In the genomic region with DNA sequence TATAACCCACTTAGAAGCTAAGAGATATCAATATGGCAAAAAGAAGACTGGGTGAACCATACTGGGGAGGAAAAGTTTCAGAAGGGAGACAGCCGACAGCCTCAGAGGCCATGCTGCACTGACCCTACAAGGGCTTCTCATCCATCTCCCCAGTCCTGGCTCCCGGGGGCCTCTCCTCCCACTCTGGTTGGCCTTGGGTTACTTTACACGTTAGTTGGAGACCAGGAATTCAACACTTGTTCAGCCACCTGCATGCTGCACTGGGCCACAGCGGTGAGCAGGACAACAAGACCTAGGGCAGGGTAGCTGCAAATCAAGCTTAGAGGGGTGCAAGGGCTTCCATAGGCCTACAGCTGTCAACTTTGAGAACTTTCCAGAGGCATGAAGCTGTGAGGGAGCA, we compare ENCODE assay signal across 29 cellular contexts. TPM values are rescaled to one million over a fixed set of nuclear protein-coding genes. Genes with fewer than 3 reads are reported as not detected.
DNase-seq lines count a peak whose midpoint lies in the region; ATAC-seq, FAIRE-seq and TF ChIP-seq lines count a peak whose summit lies in the region.
"Had no signal": no experiment of that assay in that cellular context is flagged by ENCODE, and none has a peak within 500 bp of the region (broad histone marks: within the 10 kb centered on the region; RNA-seq: fewer than 3 reads in every experiment).

No MANE protein-coding gene starts in this region.

- no peak for ATAC-seq in HepG2
- ATAC-seq: GM23338, K562 had no signal

- TF ChIP-seq EP300 in HepG2 (IDR thresholded peaks at IDR 0.05; ENCODE audit: low read depth in 2 of 2, low read length in 2 of 2) (no peak), HepG2 (CRISPR knock-in tag; IDR thresholded peaks at IDR 0.05; ENCODE audit: borderline replicate concordance) (no peak), suprapubic skin (IDR thresholded peaks at IDR 0.05) (no peak)

- no peak overlapping the region for H3K4me2 ChIP-seq in HepG2 (ENCODE audit: low read depth, low read length)
- H3K4me2 ChIP-seq in neural progenitor cell, result no peak overlapping the region
- H3K4me2 ChIP-seq: GM23338, PC-9, SK-N-SH had no signal

- peaks cover 3 to 39% (median 13%) of the 10 kb centered on the region in 4 donors for H3K4me1 ChIP-seq in liver (ENCODE audit: control insufficient read depth in 4 of 4, insufficient read depth in 4 of 4, low read length in 3 of 4)
- H3K4me1 ChIP-seq in HepG2 (ENCODE audit: insufficient read depth, low read length), result peaks cover 35% of the 10 kb centered on the region
- no peaks in the 10 kb centered on the region for H3K4me1 ChIP-seq in neural progenitor cell
- H3K4me1 ChIP-seq in suprapubic skin, result peaks cover 66% of the 10 kb centered on the region
- H3K4me1 ChIP-seq: HAP-1 had no signal

- FAIRE-seq in HepG2 (lab: Jason Lieb, UNC), result no peak
- FAIRE-seq: D721Med, GM18507, K562 had no signal

- H2AFZ ChIP-seq in HepG2 (ENCODE audit: low read length) (no peak overlapping the region), neural progenitor cell (replicated peaks) (no peak overlapping the region)
- H2AFZ ChIP-seq: GM23338, PC-9 had no signal

- CTCF ChIA-PET in HepG2 (lab: Yijun Ruan, JAX; ENCODE audit: low intra/inter-chr PET ratio, low total read pairs), result no interaction called here

- peak overlapping the region; percentile 75 for H3K27ac Mint-ChIP-seq in neural progenitor cell
- H3K27ac Mint-ChIP-seq: GM23338 had no signal

- DNase-seq in HepG2 (ENCODE audit: low spot score) (no peak), neural progenitor cell (ENCODE audit: low spot score) (no peak), suprapubic skin (ENCODE audit: low spot score in 2 of 2) (no peak), SHP77 treated with DMSO at 0.1 percent for 48 hours (lab: John Stamatoyannopoulos, UW) (no peak), RPMI8226 (no peak)
- DNase-seq in activated T-cell treated with anti-CD3 and anti-CD28 coated beads, Interleukin-2, amount 50 U/mL, for 48 hours, result no peak
- DNase-seq: AML-193, C1 segment of cervical spinal cord, DMS53, GDM1, MG63, NCI-H1048, NCI-H1417 treated with DMSO at 0.1 percent for 48 hours, NCI-H187 treated with DMSO at 0.1 percent for 48 hours, NCI-H2227 treated with DMSO at 0.1 percent for 48 hours, NCI-H510A, NCI-H748 treated with DMSO at 0.1 percent for 48 hours, PC-9, SIG-M5, SK-N-SH had no signal

- H3K9me3 ChIP-seq in liver (ENCODE audit: control insufficient read depth in 4 of 4, low read length in 3 of 4) (no peaks in the 10 kb centered on the region), HepG2 (ENCODE audit: low read length) (no peaks in the 10 kb centered on the region), neural progenitor cell (ENCODE audit: low read depth) (no peaks in the 10 kb centered on the region), suprapubic skin (no peaks in the 10 kb centered on the region)
- H3K9me3 ChIP-seq: HAP-1, MG63, SK-N-SH had no signal

- peak overlapping the region; percentile 99 to 100 for H3K27ac ChIP-seq in liver (ENCODE audit: low read depth in 1 of 2, low read length in 2 of 2)
- H3K27ac ChIP-seq in HepG2 (ENCODE audit: extremely low read length, insufficient read depth, low read length), result no peak overlapping the region
- H3K27ac ChIP-seq in neural progenitor cell, result no peak overlapping the region
- peak overlapping the region; percentile 88 for H3K27ac ChIP-seq in suprapubic skin
- H3K27ac ChIP-seq: PC-9, RWPE1 had no signal

- H3K36me3 Mint-ChIP-seq in neural progenitor cell, result no peaks in the 10 kb centered on the region

- intact Hi-C loops in HepG2 (cut with micrococcal nuclease; ENCODE audit: unreplicated experiment), result loop anchor here (2.0 kb wide), 1 partner anchor 22 kb away; no protein-coding TSS in a partner anchor

- peaks cover 2% of the 10 kb centered on the region for H3K4me1 Mint-ChIP-seq in neural progenitor cell

- H3K79me2 ChIP-seq in HepG2 (ENCODE audit: insufficient read depth, low read length) (no peaks in the 10 kb centered on the region), neural progenitor cell (ENCODE audit: low read depth) (no peaks in the 10 kb centered on the region)

- peaks cover 2% of the 10 kb centered on the region for H3K9me3 Mint-ChIP-seq in neural progenitor cell

- no peaks in the 10 kb centered on the region for H3F3A ChIP-seq in neural progenitor cell (ENCODE audit: low read depth)

- in situ Hi-C loops in HepG2 (cut with HindIII; ENCODE audit: extremely low pct_ligation_motif_present, low pct_unique_long_range_greater_than_20kb), result no loop called here

- peaks cover 9% of the 10 kb centered on the region for H3K27me3 Mint-ChIP-seq in neural progenitor cell (ENCODE audit: insufficient read depth, low read depth)

- POLR2A ChIA-PET in HepG2 (lab: Yijun Ruan, JAX), result interaction anchor here (3.2 kb wide), 1 partner anchor 36 kb away, joined by 21 read pairs; no protein-coding TSS in a partner anchor

- no TSS peak for BruUV-seq in HepG2 (replicated peaks; lab: Mats Ljungman, UMichigan)

- TF ChIP-seq POLR2A in HepG2 (IDR thresholded peaks at IDR 0.05; ENCODE audit: insufficient read depth in 1 of 2, low read depth in 2 of 2, low read length in 2 of 2), result no peak
- TF ChIP-seq POLR2A in suprapubic skin (IDR thresholded peaks at IDR 0.05), result no peak

- H3K36me3 ChIP-seq in liver (ENCODE audit: control insufficient read depth in 4 of 4, insufficient read depth in 3 of 4, low read depth in 1 of 4, low read length in 3 of 4) (no peaks in the 10 kb centered on the region), HepG2 (replicated peaks in 1 of 2; ENCODE audit: control insufficient read depth in 1 of 2, insufficient read depth in 2 of 2, low read length in 2 of 2) (no peaks in the 10 kb centered on the region), neural progenitor cell (no peaks in the 10 kb centered on the region), suprapubic skin (no peaks in the 10 kb centered on the region)
- H3K36me3 ChIP-seq: HAP-1, MG63 had no signal

- no peak for TF ChIP-seq CTCF in liver (IDR thresholded peaks at IDR 0.05; ENCODE audit: low read depth, low read length, missing input control)
- no peak for TF ChIP-seq CTCF in HepG2 (CRISPR knock-in tag; IDR thresholded peaks at IDR 0.05)
- no peak for TF ChIP-seq CTCF in neural progenitor cell (IDR thresholded peaks at IDR 0.05)
- no peak for TF ChIP-seq CTCF in suprapubic skin (IDR thresholded peaks at IDR 0.05)

- H4K20me1 ChIP-seq in HepG2 (ENCODE audit: insufficient read depth, low read length) (no peaks in the 10 kb centered on the region), neural progenitor cell (ENCODE audit: low read depth) (no peaks in the 10 kb centered on the region)

- TF ChIP-seq RAD21 in liver (IDR thresholded peaks at IDR 0.05), result no peak
- TF ChIP-seq RAD21 in HepG2 (CRISPR knock-in tag; IDR thresholded peaks at IDR 0.05), result no peak

- H3K4me3 ChIP-seq in liver (ENCODE audit: low read depth in 1 of 3, low read length in 3 of 3) (peak overlapping the region in 1 of 3 donors; percentile 7), HepG2 (replicated peaks in 1 of 3; ENCODE audit: insufficient read depth in 1 of 3, low read depth in 2 of 3, low read length in 3 of 3) (no peak overlapping the region), neural progenitor cell (no peak overlapping the region), suprapubic skin (no peak overlapping the region)
- H3K4me3 ChIP-seq: GM23338, HAP-1, K562, MG63, PC-9 had no signal

- H3K4me3 Mint-ChIP-seq in neural progenitor cell, result no peak overlapping the region
- H3K4me3 Mint-ChIP-seq: GM23338 had no signal

- WGBS in liver, result 78% methylated on average over 4 of the region's 4 CpGs
- WGBS in HepG2 (ENCODE audit: low lambda C conversion rate), result 65% methylated on average over 4 of the region's 4 CpGs
- WGBS in suprapubic skin, result 82% methylated on average over 4 of the region's 4 CpGs

- H3K9ac ChIP-seq in liver (ENCODE audit: low read depth in 1 of 2, low read length in 2 of 2) (peak overlapping the region in 1 of 2 donors; percentile 31), HepG2 (ENCODE audit: insufficient read depth, low read depth, low read length) (no peak overlapping the region), neural progenitor cell (no peak overlapping the region)
- H3K9ac ChIP-seq: SK-N-SH had no signal

- no peaks in the 10 kb centered on the region for H3K27me3 ChIP-seq in liver (ENCODE audit: control insufficient read depth in 4 of 4, insufficient read depth in 4 of 4, low read length in 3 of 4)
- H3K27me3 ChIP-seq in HepG2 (ENCODE audit: control insufficient read depth in 1 of 2, insufficient read depth in 2 of 2, low read length in 2 of 2), result no peaks in the 10 kb centered on the region
- H3K27me3 ChIP-seq in neural progenitor cell, result no peaks in the 10 kb centered on the region
- no peaks in the 10 kb centered on the region for H3K27me3 ChIP-seq in suprapubic skin
- H3K27me3 ChIP-seq: MG63 had no signal

TF ChIP-seq in HepG2, 621 proteins besides CTCF, POLR2A, EP300 and RAD21 (continues in another document):
- TF ChIP-seq PPARG (CRISPR knock-in tag; conservative IDR thresholded peaks at IDR 0.05), result no peak

RNA-seq across cellular contexts. Expression of a gene that starts 28.6 kb away (rescaled TPM):
- 10 to 100 TPM in 1 of 2 donors, 1 to 10 TPM in 1; 3.7 to 28.2 TPM for total RNA-seq in liver
- 10 to 100 TPM in 1 of 2 donors, 1 to 10 TPM in 1; 4.4 to 10.1 TPM for polyA plus RNA-seq in liver
- total RNA-seq in HepG2 (2016; rRNA removed; fragmentation: Illumina TruSeq; extraction: Trizol), result 1.9 and 3.6 TPM in 2 replicates
- 0.88 and 1.0 TPM in 2 replicates for total RNA-seq in HepG2 (2016; cell fraction: cytosol; rRNA removed; fragmentation: Illumina TruSeq; extraction: Trizol; ENCODE audit: low read depth)
- total RNA-seq in HepG2 (2016; cell fraction: insoluble cytoplasmic fraction; rRNA removed; fragmentation: Illumina TruSeq; extraction: Trizol), result 2.6 and 4.1 TPM in 2 replicates
- 0.93 and 1.1 TPM in 2 replicates for total RNA-seq in HepG2 (2016; cell fraction: membrane; rRNA removed; fragmentation: Illumina TruSeq; extraction: Trizol)
- total RNA-seq in HepG2 (2016; cell fraction: nucleus; rRNA removed; fragmentation: Illumina TruSeq; extraction: Trizol), result 2.8 and 3.1 TPM in 2 replicates
- polyA plus RNA-seq in HepG2 (2011; rRNA removed), result 4.7 and 7.3 TPM in 2 replicates
- 6.0 and 6.1 TPM in 2 replicates for polyA plus RNA-seq in HepG2 (2011; cell fraction: cytosol; rRNA removed)
- 2.0 and 2.8 TPM in 2 replicates for polyA plus RNA-seq in HepG2 (2011; cell fraction: nucleus; rRNA removed)
- polyA plus RNA-seq in HepG2 (2012), result 3.1 and 4.5 TPM in 2 replicates
- polyA plus RNA-seq in HepG2 (2016; cell fraction: cytosol; fragmentation: Illumina TruSeq; extraction: Trizol; ENCODE audit: low read depth), result 1.2 and 1.3 TPM in 2 replicates
- polyA plus RNA-seq in HepG2 (2016; cell fraction: insoluble cytoplasmic fraction; fragmentation: Illumina TruSeq; extraction: Trizol; ENCODE audit: low read depth), result 1.8 and 3.2 TPM in 2 replicates
- polyA plus RNA-seq in HepG2 (2016; cell fraction: membrane; fragmentation: Illumina TruSeq; extraction: Trizol; ENCODE audit: low read depth), result 0.65 and 1.0 TPM in 2 replicates
- polyA plus RNA-seq in HepG2 (2016; cell fraction: nucleus; fragmentation: Illumina TruSeq; extraction: Trizol; ENCODE audit: insufficient read depth, low read depth), result 3.7 and 3.8 TPM in 2 replicates
- polyA minus RNA-seq in HepG2 (2011; rRNA and poly(A)+ RNA removed; ENCODE audit: low replicate concordance), result 4.2 TPM in 1 of 2 replicates, not detected in the other
- 3.3 and 3.6 TPM in 2 replicates for polyA minus RNA-seq in HepG2 (2011; cell fraction: cytosol; rRNA and poly(A)+ RNA removed)
- 2.3 and 2.5 TPM in 2 replicates for polyA minus RNA-seq in HepG2 (2011; cell fraction: nucleus; rRNA and poly(A)+ RNA removed)
- not detected in 2 replicates for total RNA-seq in neural progenitor cell (ENCODE audit: low replicate concordance)
- 100 to 1,000 TPM in 2 of 4 donors, 10 to 100 TPM in 2; 55.3 to 103 (median 80.7) TPM for total RNA-seq in suprapubic skin
- total RNA-seq: A172, GM23338, K562, LHCN-M2 had no signal
- polyA plus RNA-seq: GM23338 had no signal

Comparison
In these comparisons a context has a peak if more than half of its experiments do, and no peak if none do; other contexts are left out.
1. H3K27ac ChIP-seq: peak in liver (2 of 2) and suprapubic skin (single experiment); none in HepG2 (single experiment) and neural progenitor cell (single experiment).